Comparison of ENCODE assay signal across 23 cellular contexts in genomic region chr11:93715797-93716396, GRCh38. TPM values are rescaled to one million over a fixed set of nuclear protein-coding genes. Genes with fewer than 3 reads are reported as not detected.
DNase-seq lines count a peak whose midpoint lies in the region; ATAC-seq and TF ChIP-seq lines count a peak whose summit lies in the region.
"Had no signal": no experiment of that assay in that cellular context is flagged by ENCODE, and none has a peak within 500 bp of the region (broad histone marks: within the 10 kb centered on the region; RNA-seq: fewer than 3 reads in every experiment).

No MANE protein-coding gene starts in this region.

- peaks cover 12% of the 10 kb centered on the region for H3K9me3 Mint-ChIP-seq in stimulated activated memory B cell treated with anti-CD40 and anti-IgM and Interleukin-4, amounts not matched to agents 10 μg/mL and 1 μg/mL and 100 μg/mL, for 72 hours

- intact Hi-C loops in Right ventricle myocardium superior (cut with DNase I) = no loop called here
- intact Hi-C loops in cardiac septum (cut with DNase I) = no loop called here
- intact Hi-C loops in left ventricle myocardium superior (cut with micrococcal nuclease) = no loop called here

- H3K27ac ChIP-seq in upper lobe of left lung = no peak overlapping the region
- H3K27ac ChIP-seq: C4-2B, parathyroid adenoma, right lobe of liver had no signal

- no peak for TF ChIP-seq CTCF in upper lobe of left lung (IDR thresholded peaks at IDR 0.05)

- H3K36me3 ChIP-seq in upper lobe of left lung = peaks cover 0 to 37% (median 7%) of the 10 kb centered on the region in 4 donors

- no peak overlapping the region for H3K4me3 ChIP-seq in upper lobe of left lung
- H3K4me3 ChIP-seq: right lobe of liver had no signal

- peaks cover 44% of the 10 kb centered on the region for H3K4me1 Mint-ChIP-seq in stimulated activated memory B cell treated with anti-CD40 and anti-IgM and Interleukin-4, amounts not matched to agents 10 μg/mL and 1 μg/mL and 100 μg/mL, for 72 hours

- H3K27me3 ChIP-seq in upper lobe of left lung = no peaks in the 10 kb centered on the region
- H3K27me3 ChIP-seq: right lobe of liver had no signal

- no peaks in the 10 kb centered on the region for H3K9me3 ChIP-seq in upper lobe of left lung
- H3K9me3 ChIP-seq: right lobe of liver had no signal

- peaks cover 79% of the 10 kb centered on the region for H3K36me3 Mint-ChIP-seq in stimulated activated memory B cell treated with anti-CD40 and anti-IgM and Interleukin-4, amounts not matched to agents 10 μg/mL and 1 μg/mL and 100 μg/mL, for 72 hours

- H3K27ac Mint-ChIP-seq in stimulated activated memory B cell treated with anti-CD40 and anti-IgM and Interleukin-4, amounts not matched to agents 10 μg/mL and 1 μg/mL and 100 μg/mL, for 72 hours = peak overlapping the region; percentile 57
- H3K27ac Mint-ChIP-seq: activated T-cell treated with anti-CD3 and anti-CD28 coated beads, Interleukin-2, amount 50 U/mL, for 24 hours; dendritic cell treated with granulocyte-macrophage colony-stimulating factor and Interleukin-4, amounts not matched to agents 40 ng/mL and 50 ng/mL, for 4 days; stimulated activated naive CD8-positive, alpha-beta T cell treated with anti-CD3 and anti-CD28 coated beads, Interleukin-15, Interleukin-2, amounts not matched to agents 100 ng/mL and 50 ng/mL, for 24 hours had no signal

- ATAC-seq in Right ventricle myocardium superior (ENCODE audit: poor library complexity) (peak; percentile 85), left ventricle myocardium superior (peak; percentile 95), upper lobe of left lung (ENCODE audit: low FRiP score in 2 of 2) (no peak)
- no peak for ATAC-seq in stimulated activated memory B cell treated with anti-CD40 and anti-IgM and Interleukin-4, amounts not matched to agents 10 μg/mL and 1 μg/mL and 100 μg/mL, for 72 hours
- ATAC-seq: activated CD8-positive, alpha-beta T cell treated with anti-CD3 and anti-CD28 coated beads, Interleukin-2, amount 10 ng/mL, durations not matched to agents 7 days and 5 days; HepG2; SK-N-SH treated with all-trans-retinoic acid at 6 μM for 48 hours had no signal

- no peaks in the 10 kb centered on the region for H3K27me3 Mint-ChIP-seq in stimulated activated memory B cell treated with anti-CD40 and anti-IgM and Interleukin-4, amounts not matched to agents 10 μg/mL and 1 μg/mL and 100 μg/mL, for 72 hours
- H3K27me3 Mint-ChIP-seq: activated T-cell treated with anti-CD3 and anti-CD28 coated beads, Interleukin-2, amount 50 U/mL, for 24 hours; dendritic cell treated with granulocyte-macrophage colony-stimulating factor and Interleukin-4, amounts not matched to agents 40 ng/mL and 50 ng/mL, for 4 days; stimulated activated naive CD8-positive, alpha-beta T cell treated with anti-CD3 and anti-CD28 coated beads, Interleukin-15, Interleukin-2, amounts not matched to agents 100 ng/mL and 50 ng/mL, for 24 hours had no signal

- TF ChIP-seq EP300 in upper lobe of left lung (IDR thresholded peaks at IDR 0.05) = no peak

- 87 to 90% methylated on average over 4 of the region's 4 CpGs for WGBS in upper lobe of left lung, 2 donors

- no peak for TF ChIP-seq POLR2A in upper lobe of left lung (IDR thresholded peaks at IDR 0.05)

- DNase-seq in Right ventricle myocardium superior (no peak), cardiac septum (ENCODE audit: low spot score) (no peak), MV-4-11 (lab: John Stamatoyannopoulos, UW) (peak; percentile 67), left ventricle myocardium superior (no peak), upper lobe of left lung (no peak), NCI-H2196 treated with DMSO at 0.1 percent for 48 hours (lab: John Stamatoyannopoulos, UW; ENCODE audit: unreplicated experiment) (no peak)
- DNase-seq: activated CD8-positive, alpha-beta T cell treated with anti-CD3 and anti-CD28 coated beads, Interleukin-2, amount 10 ng/mL, durations not matched to agents 7 days and 5 days; activated naive CD4-positive, alpha-beta T cell; activated T-cell treated with anti-CD3 and anti-CD28 coated beads, Interleukin-2, amount 50 U/mL, for 24 hours; amygdala; head of caudate nucleus; mesenchymal stem cell; NCI-H1417 treated with DMSO at 0.1 percent for 48 hours; NCI-H446; right lobe of liver; stimulated activated CD4-positive, alpha-beta T cell treated with anti-CD3 and anti-CD28 coated beads, Interleukin-12 subunit alpha, Interleukin-12 subunit beta, amount 100 ng/mL, for 4 hours had no signal

- H3K4me1 ChIP-seq in upper lobe of left lung = peaks cover 0 to 12% (median 0%) of the 10 kb centered on the region in 4 donors
- H3K4me1 ChIP-seq: parathyroid adenoma, right lobe of liver had no signal

- H3K4me3 Mint-ChIP-seq in stimulated activated memory B cell treated with anti-CD40 and anti-IgM and Interleukin-4, amounts not matched to agents 10 μg/mL and 1 μg/mL and 100 μg/mL, for 72 hours = no peak overlapping the region
- H3K4me3 Mint-ChIP-seq: activated CD8-positive, alpha-beta T cell treated with anti-CD3 and anti-CD28 coated beads, Interleukin-2, amount 10 ng/mL, durations not matched to agents 7 days and 5 days; activated T-cell treated with anti-CD3 and anti-CD28 coated beads, Interleukin-2, amount 50 U/mL, for 24 hours; dendritic cell treated with granulocyte-macrophage colony-stimulating factor and Interleukin-4, amounts not matched to agents 40 ng/mL and 50 ng/mL, for 4 days; stimulated activated naive CD8-positive, alpha-beta T cell treated with anti-CD3 and anti-CD28 coated beads, Interleukin-15, Interleukin-2, amounts not matched to agents 100 ng/mL and 50 ng/mL, for 24 hours had no signal

RNA-seq across cellular contexts. Expression of gene TAF1D, which starts 25.4 kb away (rescaled TPM):
- total RNA-seq in Right ventricle myocardium superior (28.2 TPM), cardiac septum (41.1 TPM), left ventricle myocardium superior (36.1 TPM), upper lobe of left lung (100 to 1,000 TPM in 2 of 6 donors, 10 to 100 TPM in 4; 70.5 to 195 (median 88.5) TPM)

RNA-seq across cellular contexts. Expression of gene C11orf54, which starts 25.6 kb away (rescaled TPM):
- total RNA-seq in Right ventricle myocardium superior (30.2 TPM), cardiac septum (19.9 TPM), left ventricle myocardium superior (36.4 TPM), upper lobe of left lung (10 to 100 TPM; 23.6 to 81.3 (median 39.8) TPM)

RNA-seq across cellular contexts. Expression of gene CEP295, which starts 54.4 kb away (rescaled TPM):
- total RNA-seq in Right ventricle myocardium superior (4.5 TPM), cardiac septum (7.1 TPM), left ventricle myocardium superior (4.2 TPM), upper lobe of left lung (10 to 100 TPM in 3 of 6 donors, 1 to 10 TPM in 3; 7.0 to 28.3 (median 11.2) TPM)

Comparison
In these comparisons a context has a peak if more than half of its experiments do, and no peak if none do; other contexts are left out.
1. ATAC-seq: peak in Right ventricle myocardium superior (single experiment) and left ventricle myocardium superior (single experiment); none in stimulated activated memory B cell treated with anti-CD40 and anti-IgM and Interleukin-4, amounts not matched to agents 10 μg/mL and 1 μg/mL and 100 μg/mL, for 72 hours (single experiment) and upper lobe of left lung (0 of 2).